In genomic region chr2:190355968-190356657, GRCh38 we compare ENCODE assay signal across 16 cellular contexts. TPM values are rescaled to one million over a fixed set of nuclear protein-coding genes. Genes with fewer than 3 reads are reported as not detected.
A peak's percentile ranks its signal among the peaks of the same experiment; 100 is the strongest.
DNase-seq lines count a peak whose midpoint lies in the region; ATAC-seq and TF ChIP-seq lines count a peak whose summit lies in the region.
"Had no signal": no experiment of that assay in that cellular context is flagged by ENCODE, and none has a peak within 500 bp of the region (broad histone marks: within the 10 kb centered on the region; RNA-seq: fewer than 3 reads in every experiment).

No MANE protein-coding gene starts in this region.

- no peak overlapping the region for H3K4me3 Mint-ChIP-seq in osteocyte (ENCODE audit: unreplicated experiment)
- H3K4me3 Mint-ChIP-seq: activated naive CD8-positive, alpha-beta T cell treated with anti-CD3 and anti-CD28 coated beads, Interleukin-2, amount 50 U/mL, for 24 hours; CD4-positive, alpha-beta memory T cell had no signal

- H3K9me3 Mint-ChIP-seq in osteocyte (ENCODE audit: unreplicated experiment): no peaks in the 10 kb centered on the region
- H3K9me3 Mint-ChIP-seq: activated naive CD8-positive, alpha-beta T cell treated with anti-CD3 and anti-CD28 coated beads, Interleukin-2, amount 50 U/mL, for 24 hours; CD4-positive, alpha-beta memory T cell had no signal

- TF ChIP-seq EP300 in Ishikawa (IDR thresholded peaks at IDR 0.05; ENCODE audit: borderline replicate concordance): no peak

- intact Hi-C loops in sciatic nerve (cut with DNase I): loop anchor here (1.0 kb wide), 1 partner anchor 17 kb away; no protein-coding TSS in a partner anchor

- peaks cover 35% of the 10 kb centered on the region for H3K4me1 Mint-ChIP-seq in osteocyte (ENCODE audit: unreplicated experiment)

- no peaks in the 10 kb centered on the region for H3K36me3 Mint-ChIP-seq in osteocyte (ENCODE audit: unreplicated experiment)

- ATAC-seq in esophagus mucosa: peak; percentile 43
- ATAC-seq in sciatic nerve: peak; percentile 40
- ATAC-seq: activated naive CD8-positive, alpha-beta T cell treated with anti-CD3 and anti-CD28 coated beads, Interleukin-2, amount 50 U/mL, for 24 hours had no signal

- H3K27me3 Mint-ChIP-seq in osteocyte (ENCODE audit: unreplicated experiment): no peaks in the 10 kb centered on the region
- H3K27me3 Mint-ChIP-seq: activated naive CD8-positive, alpha-beta T cell treated with anti-CD3 and anti-CD28 coated beads, Interleukin-2, amount 50 U/mL, for 24 hours; CD4-positive, alpha-beta memory T cell had no signal

- DNase-seq in SIG-M5 treated with dmso at 0.1 percent for 504 hours (lab: John Stamatoyannopoulos, UW; ENCODE audit: unreplicated experiment) (peak; percentile 64), sciatic nerve (ENCODE audit: low spot score) (no peak), NCI-H2171 treated with DMSO at 0.1 percent for 48 hours (lab: John Stamatoyannopoulos, UW) (no peak), AG08396 (ENCODE audit: low spot score) (no peak), GOT3 (lab: John Stamatoyannopoulos, UW) (no peak), osteocyte (ENCODE audit: extremely low spot score, unreplicated experiment) (no peak)
- DNase-seq: activated naive CD8-positive, alpha-beta T cell treated with anti-CD3 and anti-CD28 coated beads, Interleukin-2, amount 50 U/mL, for 24 hours; CD4-positive, alpha-beta memory T cell; effector CD4-positive, alpha-beta T cell; NCI-H1436; occipital lobe; stimulated activated CD4-positive, alpha-beta T cell treated with anti-CD3 and anti-CD28 coated beads, Interleukin-4, amount 100 ng/mL, for 4 hours; stomach had no signal

- H3K27ac Mint-ChIP-seq in osteocyte (ENCODE audit: unreplicated experiment): no peak overlapping the region
- H3K27ac Mint-ChIP-seq: activated naive CD8-positive, alpha-beta T cell treated with anti-CD3 and anti-CD28 coated beads, Interleukin-2, amount 50 U/mL, for 24 hours; CD4-positive, alpha-beta memory T cell had no signal

- TF ChIP-seq RAD21 in Ishikawa (IDR thresholded peaks at IDR 0.05; ENCODE audit: low read depth): no peak

- TF ChIP-seq CTCF in osteocyte (IDR thresholded peaks at IDR 0.05): no peak

TF ChIP-seq in Ishikawa, 13 proteins besides CTCF, POLR2A, EP300 and RAD21:
- TF ChIP-seq CREB1 (IDR thresholded peaks at IDR 0.05; ENCODE audit: low read depth) (no peak), CEBPB (IDR thresholded peaks at IDR 0.05) (peak; percentile 38; the same call in 1 of the 2 replicates)

RNA-seq across cellular contexts. Expression of gene INPP1, which starts 12.7 kb away (rescaled TPM):
- total RNA-seq in esophagus mucosa: 68.7 TPM
- total RNA-seq in sciatic nerve: 31.7 TPM
- 17.3 and 18.2 TPM in 2 replicates for total RNA-seq in osteocyte
- total RNA-seq: OCI-LY7 had no signal

RNA-seq across cellular contexts. Expression of gene HIBCH, which starts 36.5 kb away (rescaled TPM):
- total RNA-seq in esophagus mucosa: 39.7 TPM
- total RNA-seq in sciatic nerve: 41.5 TPM
- total RNA-seq in osteocyte: 26.8 and 28.4 TPM in 2 replicates

RNA-seq across cellular contexts. Expression of gene MFSD6, which starts 52.0 kb away (rescaled TPM):
- 59.2 TPM for total RNA-seq in esophagus mucosa
- total RNA-seq in sciatic nerve: 47.5 TPM
- 7.1 and 12.1 TPM in 2 replicates for total RNA-seq in osteocyte
